Comparison of ENCODE assay signal across 10 cellular contexts in genomic region chr10:70492786-70493659, GRCh38. TPM values are rescaled to one million over a fixed set of nuclear protein-coding genes. Genes with fewer than 3 reads are reported as not detected.
DNase-seq lines count a peak whose midpoint lies in the region; ATAC-seq and TF ChIP-seq lines count a peak whose summit lies in the region.
"Had no signal": no experiment of that assay in that cellular context is flagged by ENCODE, and none has a peak within 500 bp of the region (broad histone marks: within the 10 kb centered on the region; RNA-seq: fewer than 3 reads in every experiment).

No MANE protein-coding gene starts in this region.

- H3K27ac ChIP-seq in OCI-LY1 (ENCODE audit: low read depth, low read length, poor library complexity, severe bottlenecking) (peak overlapping the region; percentile 100), esophagus squamous epithelium (peak overlapping the region in 2 of 4 donors; percentile 31 to 68)

- peak; percentile 30 for DNase-seq in ELR (ENCODE audit: low read depth)
- DNase-seq in hippocampal formation (lab: John Stamatoyannopoulos, UW) = peak; percentile 36 to 41
- no peak for DNase-seq in esophagus squamous epithelium (lab: John Stamatoyannopoulos, UW)
- no peak for DNase-seq in activated T-cell treated with anti-CD3 and anti-CD28 coated beads for 4 hours
- DNase-seq in activated T-cell treated with anti-CD3 and anti-CD28 coated beads, Interleukin-2, amount 50 U/mL, for 72 hours = no peak

- H3K4me3 Mint-ChIP-seq in activated T-cell treated with anti-CD3 and anti-CD28 coated beads, Interleukin-2, amount 50 U/mL, for 72 hours = no peak overlapping the region

- TF ChIP-seq CTCF in OCI-LY1 (IDR thresholded peaks at IDR 0.05; ENCODE audit: low read length) (no peak), esophagus squamous epithelium (IDR thresholded peaks at IDR 0.05) (no peak)

- H3K27me3 ChIP-seq in OCI-LY1 (ENCODE audit: insufficient read depth, low read length) (no peaks in the 10 kb centered on the region), esophagus squamous epithelium (no peaks in the 10 kb centered on the region)

- intact Hi-C loops in esophagus squamous epithelium (cut with DNase I) = no loop called here

- H3K9me3 ChIP-seq in OCI-LY1 (ENCODE audit: low read length) = no peaks in the 10 kb centered on the region
- no peaks in the 10 kb centered on the region for H3K9me3 ChIP-seq in esophagus squamous epithelium

- ATAC-seq in HG02759 (IDR thresholded peaks at IDR 0.05; ENCODE audit: unreplicated experiment) (peak; percentile 33), GM19328 (IDR thresholded peaks at IDR 0.05; ENCODE audit: unreplicated experiment) (no peak)
- no peak for ATAC-seq in activated T-cell treated with anti-CD3 and anti-CD28 coated beads, Interleukin-2, amount 50 U/mL, for 72 hours (replicated peaks in 1 of 2)

- H3K4me2 ChIP-seq in OCI-LY1 (ENCODE audit: low read length) = peak overlapping the region; percentile 85

- H3F3A ChIP-seq in OCI-LY1 (ENCODE audit: insufficient read depth, low read length) = peaks cover 17% of the 10 kb centered on the region

- H3K4me3 ChIP-seq in OCI-LY1 (ENCODE audit: low read depth, low read length, poor library complexity, severe bottlenecking) (peak overlapping the region; percentile 57), esophagus squamous epithelium (no peak overlapping the region)

- H3K4me1 ChIP-seq in OCI-LY1 (ENCODE audit: insufficient read depth, low read length, severe bottlenecking) (peaks cover 100% of the 10 kb centered on the region), esophagus squamous epithelium (peaks cover 0 to 37% (median 4%) of the 10 kb centered on the region in 3 donors)

- H3K4me1 Mint-ChIP-seq in activated T-cell treated with anti-CD3 and anti-CD28 coated beads, Interleukin-2, amount 50 U/mL, for 72 hours (ENCODE audit: low read depth) = peaks cover 27% of the 10 kb centered on the region

- H3K9ac ChIP-seq in OCI-LY1 (ENCODE audit: low read length) = peak overlapping the region; percentile 75

- no peak for TF ChIP-seq POLR2A in esophagus squamous epithelium (IDR thresholded peaks at IDR 0.05)

- H3K36me3 ChIP-seq in OCI-LY1 (ENCODE audit: insufficient read depth, low read length) (peaks cover 17% of the 10 kb centered on the region; the same call in 1 of the 2 replicates), esophagus squamous epithelium (no peaks in the 10 kb centered on the region)

- peaks cover 37% of the 10 kb centered on the region for H3K79me2 ChIP-seq in OCI-LY1 (ENCODE audit: insufficient read depth, low read length)

- H3K27ac Mint-ChIP-seq in activated T-cell treated with anti-CD3 and anti-CD28 coated beads, Interleukin-2, amount 50 U/mL, for 72 hours = no peak overlapping the region

- no peaks in the 10 kb centered on the region for H3K36me3 Mint-ChIP-seq in activated T-cell treated with anti-CD3 and anti-CD28 coated beads, Interleukin-2, amount 50 U/mL, for 72 hours (ENCODE audit: insufficient read depth in 2 of 2)

- no peak overlapping the region for H2AFZ ChIP-seq in OCI-LY1 (ENCODE audit: low read length)

- 65 to 69% methylated on average over 7 to 10 of the region's 10 CpGs for WGBS in esophagus squamous epithelium, 2 donors

- H3K9me3 Mint-ChIP-seq in activated T-cell treated with anti-CD3 and anti-CD28 coated beads, Interleukin-2, amount 50 U/mL, for 72 hours = no peaks in the 10 kb centered on the region

- no peaks in the 10 kb centered on the region for H3K9me2 ChIP-seq in OCI-LY1 (ENCODE audit: low read depth, low read length)

- H4K20me1 ChIP-seq in OCI-LY1 (ENCODE audit: insufficient read depth, low read length) = no peaks in the 10 kb centered on the region

- H3K27me3 Mint-ChIP-seq in activated T-cell treated with anti-CD3 and anti-CD28 coated beads, Interleukin-2, amount 50 U/mL, for 72 hours (ENCODE audit: low read depth) = peaks cover 11% of the 10 kb centered on the region

RNA-seq across cellular contexts. Expression of gene PALD1, which starts 14.5 kb away (rescaled TPM):
- total RNA-seq in esophagus squamous epithelium = 10 to 100 TPM in 1 of 4 donors, 1 to 10 TPM in 3; 2.6 to 11.3 (median 4.5) TPM
- total RNA-seq in activated T-cell treated with anti-CD3 and anti-CD28 coated beads, Interleukin-2, amount 50 U/mL, for 72 hours = 1 to 10 TPM; 1.1 to 1.3 TPM

RNA-seq across cellular contexts. Expression of gene NODAL, which starts 51.5 kb away (rescaled TPM):
- not detected for total RNA-seq in esophagus squamous epithelium
- not detected for total RNA-seq in activated T-cell treated with anti-CD3 and anti-CD28 coated beads, Interleukin-2, amount 50 U/mL, for 72 hours
- total RNA-seq: chondrocyte, G401 had no signal

Comparison
In these comparisons a context has a peak if more than half of its experiments do, and no peak if none do; other contexts are left out.
1. DNase-seq: peak in ELR (single experiment) and hippocampal formation (2 of 2); none in esophagus squamous epithelium (single experiment), activated T-cell treated with anti-CD3 and anti-CD28 coated beads for 4 hours (single experiment) and activated T-cell treated with anti-CD3 and anti-CD28 coated beads, Interleukin-2, amount 50 U/mL, for 72 hours (0 of 2).